16 cellular contexts compared by ENCODE assay signal in the genomic region with DNA sequence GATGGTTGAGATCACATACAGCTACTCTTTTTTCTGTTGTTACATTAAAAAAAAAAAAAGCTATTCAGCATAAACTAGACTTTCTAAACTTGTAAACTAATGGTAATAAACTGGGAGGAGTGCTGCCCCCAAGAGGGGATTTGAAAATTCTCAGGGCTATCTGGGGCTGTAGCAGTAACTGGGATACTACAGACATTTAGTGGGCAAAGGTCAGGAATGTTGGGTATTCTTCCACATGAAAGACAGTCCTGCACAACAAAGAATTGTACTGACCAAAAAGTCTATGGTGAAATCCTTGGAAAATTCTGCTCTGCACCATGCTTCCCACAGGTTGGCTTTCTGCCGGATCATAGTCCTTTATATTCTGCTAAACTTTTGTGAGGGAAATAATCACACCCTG.
A peak's percentile ranks its signal among the peaks of the same experiment; 100 is the strongest.
DNase-seq lines count a peak whose midpoint lies in the region; ATAC-seq, FAIRE-seq and TF ChIP-seq lines count a peak whose summit lies in the region.
"Had no signal": no experiment of that assay in that cellular context is flagged by ENCODE, and none has a peak within 500 bp of the region (broad histone marks: within the 10 kb centered on the region; RNA-seq: fewer than 3 reads in every experiment).

No MANE protein-coding gene starts in this region.

- FAIRE-seq in islet of Langerhans (lab: Jason Lieb, UNC), result peak; percentile 49

- in situ Hi-C loops in GM13977 (cut with MboI; ENCODE audit: low pct_unique_long_range_greater_than_20kb, low sequenced_read_pairs, unreplicated experiment), result no loop called here

- H3K4me1 Mint-ChIP-seq in chondrocyte (ENCODE audit: low read depth), result peaks cover 6% of the 10 kb centered on the region

- no peak overlapping the region for H3K27ac ChIP-seq in A673 (ENCODE audit: low read depth, low read length, poor library complexity, severe bottlenecking)
- H3K27ac ChIP-seq: left lung had no signal

- TF ChIP-seq CTCF in A673 (conservative IDR thresholded peaks at IDR 0.05; ENCODE audit: low read depth, low read length), result peak; percentile 59
- peak; percentile 35 for TF ChIP-seq CTCF in chondrocyte (IDR thresholded peaks at IDR 0.05)
- no peak for TF ChIP-seq CTCF in GM13977 (IDR thresholded peaks at IDR 0.05; ENCODE audit: extremely low read depth, insufficient read depth, missing control alignments)

- H3K27me3 Mint-ChIP-seq in chondrocyte (ENCODE audit: low read depth), result no peaks in the 10 kb centered on the region

- ATAC-seq in HG02759 (IDR thresholded peaks at IDR 0.05; ENCODE audit: unreplicated experiment), result no peak
- ATAC-seq: left lung had no signal

- DNase-seq in A673 (ENCODE audit: low spot score) (peak; percentile 37), LHCN-M2 (ENCODE audit: low read depth) (peak; percentile 35), chondrocyte (ENCODE audit: low spot score) (no peak), GM13977 (ENCODE audit: low spot score) (no peak), NCI-H146 treated with DMSO at 0.1 percent for 48 hours (lab: John Stamatoyannopoulos, UW; ENCODE audit: unreplicated experiment) (no peak), ureter (ENCODE audit: low spot score) (no peak)
- DNase-seq: activated CD4-positive, alpha-beta T cell treated with anti-CD3 and anti-CD28 coated beads, Interleukin-2, amount 50 U/mL, for 1 hour; DMS79; erythroblast; KBM-7; left lung; NCI-H2029 treated with DMSO at 0.1 percent for 48 hours; occipital lobe had no signal

- H3K27ac Mint-ChIP-seq in chondrocyte (ENCODE audit: unreplicated experiment), result no peak overlapping the region
- H3K27ac Mint-ChIP-seq: T-helper 1 cell treated with Interleukin-12 subunit alpha and Interleukin-12 subunit beta and Interleukin-4 antibody, amounts not matched to agents 30 μg/mL and 1 μg/mL, for 36 hours had no signal

- H3K27me3 ChIP-seq in A673 (replicated peaks; ENCODE audit: insufficient read depth, low read depth, low read length, poor library complexity), result no peaks in the 10 kb centered on the region
- H3K27me3 ChIP-seq: left lung had no signal

- H3K4me3 Mint-ChIP-seq in chondrocyte (ENCODE audit: unreplicated experiment), result no peak overlapping the region
- H3K4me3 Mint-ChIP-seq: T-helper 1 cell treated with Interleukin-12 subunit alpha and Interleukin-12 subunit beta and Interleukin-4 antibody, amounts not matched to agents 30 μg/mL and 1 μg/mL, for 36 hours had no signal

- H3K9me3 ChIP-seq in A673 (ENCODE audit: low read depth, low read length, poor library complexity, severe bottlenecking), result peaks cover 8% of the 10 kb centered on the region

- intact Hi-C loops in A673 (cut with micrococcal nuclease; ENCODE audit: unreplicated experiment), result no loop called here

- H3K36me3 ChIP-seq in A673 (ENCODE audit: insufficient read depth, low read length, poor library complexity, severe bottlenecking), result no peaks in the 10 kb centered on the region
- H3K36me3 ChIP-seq: left lung had no signal

- CTCF ChIA-PET in A673 (lab: Charles Lee), result interaction anchor here (0.6 kb wide), 3 partner anchors 14 to 220 kb away, joined by 3 to 5 read pairs (median 3); no protein-coding TSS in a partner anchor

- H3K9me3 Mint-ChIP-seq in chondrocyte (ENCODE audit: low read depth), result peaks cover 2% of the 10 kb centered on the region

- BruUV-seq in A673 (replicated peaks; lab: Mats Ljungman, UMichigan), result no TSS peak

- H3K4me3 ChIP-seq in A673 (ENCODE audit: low read depth, low read length, poor library complexity, severe bottlenecking), result no peak overlapping the region
- H3K4me3 ChIP-seq: left lung had no signal

- H3K36me3 Mint-ChIP-seq in chondrocyte (ENCODE audit: low read depth), result no peaks in the 10 kb centered on the region

- POLR2A ChIA-PET in A673 (lab: Charles Lee; ENCODE audit: low non-redundant PET), result interaction anchor here (0.5 kb wide), 1 partner anchor 1307 kb away, joined by 5 read pairs; no protein-coding TSS in a partner anchor

- peaks cover 10% of the 10 kb centered on the region for H3K4me1 ChIP-seq in A673 (ENCODE audit: insufficient read depth, low read length, poor library complexity, severe bottlenecking)
- H3K4me1 ChIP-seq: left lung had no signal

Comparison
In these comparisons a context has a peak if more than half of its experiments do, and no peak if none do; other contexts are left out.
1. DNase-seq: peak in A673 (single experiment) and LHCN-M2 (single experiment); none in chondrocyte (single experiment), GM13977 (single experiment), NCI-H146 treated with DMSO at 0.1 percent for 48 hours (single experiment) and ureter (single experiment).